10 cellular contexts compared by ENCODE assay signal in genomic region chr7:158811894-158812293, GRCh38. TPM values are rescaled to one million over a fixed set of nuclear protein-coding genes. Genes with fewer than 3 reads are reported as not detected.
A peak's percentile ranks its signal among the peaks of the same experiment; 100 is the strongest.
DNase-seq lines count a peak whose midpoint lies in the region; ATAC-seq and TF ChIP-seq lines count a peak whose summit lies in the region.
"Had no signal": no experiment of that assay in that cellular context is flagged by ENCODE, and none has a peak within 500 bp of the region (broad histone marks: within the 10 kb centered on the region; RNA-seq: fewer than 3 reads in every experiment).

No MANE protein-coding gene starts in this region.

- H4K91ac ChIP-seq in H9 (ENCODE audit: insufficient read length, low read depth, low read length): no peak overlapping the region

- peaks cover 1 to 3% of the 10 kb centered on the region in 2 experiments; a peak in 2 of 5 replicates for H3K9me3 Mint-ChIP-seq in H9
- no peaks in the 10 kb centered on the region for H3K9me3 Mint-ChIP-seq in activated naive CD4-positive, alpha-beta T cell treated with anti-CD3 and anti-CD28 coated beads, Interleukin-2, amount 50 U/mL, for 72 hours
- H3K9me3 Mint-ChIP-seq: brain had no signal

- H3K79me1 ChIP-seq in H9 (ENCODE audit: insufficient read depth, low read depth, low read length, poor library complexity, severe bottlenecking): no peaks in the 10 kb centered on the region

- no peak overlapping the region for H3K4me3 Mint-ChIP-seq in H9
- H3K4me3 Mint-ChIP-seq: brain had no signal

- no peak overlapping the region for H3K4me2 ChIP-seq in H9 (ENCODE audit: insufficient read depth, insufficient read length, low read length)
- H3K4me2 ChIP-seq in hepatocyte: peak overlapping the region; percentile 62

- H3K56ac ChIP-seq in H9 (ENCODE audit: insufficient read length, low read depth, low read length): no peak overlapping the region

- TF ChIP-seq CTCF in H9 (conservative IDR thresholded peaks at IDR 0.05) (no peak), hepatocyte (IDR thresholded peaks at IDR 0.05; ENCODE audit: poor library complexity) (no peak), spleen (IDR thresholded peaks at IDR 0.05 in 8 of 11, conservative IDR thresholded peaks at IDR 0.05 in 3 of 11) (no peak)

- no peak overlapping the region for H2BK120ac ChIP-seq in H9 (ENCODE audit: low read depth, low read length, poor library complexity, severe bottlenecking)

- no peak overlapping the region for H2BK20ac ChIP-seq in H9 (ENCODE audit: low read depth, low read length, poor library complexity, severe bottlenecking)

- H3K9ac ChIP-seq in H9 (ENCODE audit: extremely low read depth, insufficient read length, low read length): no peak overlapping the region

- H3K27ac ChIP-seq in H9 (ENCODE audit: insufficient read length, low read depth, low read length) (no peak overlapping the region), hepatocyte (peak overlapping the region; percentile 88), spleen (peak overlapping the region in 6 of 8 donors; percentile 19 to 82 (median 49))

- H3K18ac ChIP-seq in H9 (ENCODE audit: insufficient read length, low read depth, low read length): no peak overlapping the region

- no peak overlapping the region for H4K5ac ChIP-seq in H9 (ENCODE audit: insufficient read length, low read depth, low read length)

- H3K4me1 ChIP-seq in H9 (ENCODE audit: insufficient read depth, low read length) (peaks cover 8% of the 10 kb centered on the region), hepatocyte (ENCODE audit: insufficient read depth) (peaks cover 31% of the 10 kb centered on the region), spleen (peaks cover 2 to 82% (median 34%) of the 10 kb centered on the region in 6 donors)

- no peaks in the 10 kb centered on the region for H4K20me1 ChIP-seq in H9 (ENCODE audit: control insufficient read depth, insufficient read depth, insufficient read length)
- H4K20me1 ChIP-seq in hepatocyte (ENCODE audit: insufficient read depth, poor library complexity, severe bottlenecking): peaks cover 5% of the 10 kb centered on the region

- H3K79me2 ChIP-seq in H9 (ENCODE audit: insufficient read depth, low read length) (peaks cover 15% of the 10 kb centered on the region; the same call in 1 of the 2 replicates), hepatocyte (peaks cover 96% of the 10 kb centered on the region)

- no peak for TF ChIP-seq POLR2A in spleen (IDR thresholded peaks at IDR 0.05)

- peak overlapping the region in 2 of 3 experiments; percentile 41 to 93; a peak in 3 of 7 replicates for H3K27ac Mint-ChIP-seq in H9
- peak overlapping the region; percentile 96 to 97 for H3K27ac Mint-ChIP-seq in activated naive CD4-positive, alpha-beta T cell treated with anti-CD3 and anti-CD28 coated beads, Interleukin-2, amount 50 U/mL, for 72 hours

- no peak overlapping the region for H3K23ac ChIP-seq in H9 (ENCODE audit: insufficient read length, low read depth, low read length)

- no peaks in the 10 kb centered on the region for H3K27me3 Mint-ChIP-seq in H9 (ENCODE audit: low read depth)
- H3K27me3 Mint-ChIP-seq: brain had no signal

- H2BK15ac ChIP-seq in H9 (ENCODE audit: low read depth, low read length): no peak overlapping the region

- H3K4me3 ChIP-seq in hepatocyte (no peak overlapping the region), spleen (no peak overlapping the region)

- no peak overlapping the region for H3K4ac ChIP-seq in H9 (ENCODE audit: low read depth, low read length)

- no peaks in the 10 kb centered on the region for H3K23me2 ChIP-seq in H9 (ENCODE audit: insufficient read length, low read depth, low read length, poor library complexity, severe bottlenecking)

- H3K36me3 Mint-ChIP-seq in H9 (ENCODE audit: insufficient read depth in 1 of 3, low read depth in 3 of 3): peaks cover 15 to 33% (median 16%) of the 10 kb centered on the region in 3 experiments
- peaks cover 0 to 59% of the 10 kb centered on the region in 2 donors for H3K36me3 Mint-ChIP-seq in activated naive CD4-positive, alpha-beta T cell treated with anti-CD3 and anti-CD28 coated beads, Interleukin-2, amount 50 U/mL, for 72 hours

- DNase-seq in H9 (no peak), hepatocyte (ENCODE audit: low spot score) (peak; percentile 35), spleen (no peak), DMS 273 (lab: John Stamatoyannopoulos, UW; ENCODE audit: unreplicated experiment) (no peak), CD1c-positive myeloid dendritic cell (ENCODE audit: extremely low spot score) (no peak), GOT3 (lab: John Stamatoyannopoulos, UW) (no peak)
- no peak for DNase-seq in activated naive CD4-positive, alpha-beta T cell treated with anti-CD3 and anti-CD28 coated beads, Interleukin-2, amount 50 U/mL, for 72 hours (ENCODE audit: low spot score in 2 of 2)
- no peak for DNase-seq in stimulated activated naive CD4-positive, alpha-beta T cell treated with Interleukin-2 at 50 U/mL for 16 hours (lab: John Stamatoyannopoulos, UW)
- DNase-seq: NCI-H1694 had no signal

- H3K4me1 Mint-ChIP-seq in H9: peaks cover 40 to 43% of the 10 kb centered on the region in 2 experiments

- no peak overlapping the region for H2AK5ac ChIP-seq in H9 (ENCODE audit: insufficient read length, low read length)

- H2AFZ ChIP-seq in H9 (ENCODE audit: low read length) (no peak overlapping the region), hepatocyte (no peak overlapping the region)

- ATAC-seq in activated naive CD4-positive, alpha-beta T cell treated with anti-CD3 and anti-CD28 coated beads, Interleukin-2, amount 50 U/mL, for 72 hours: peak; percentile 7 to 16

- H3K36me3 ChIP-seq in hepatocyte (replicated peaks; ENCODE audit: insufficient read depth, low read depth) (no peaks in the 10 kb centered on the region), spleen (peaks cover 0 to 17% (median 3%) of the 10 kb centered on the region in 6 donors)

- H3K9me3 ChIP-seq in H9 (ENCODE audit: control insufficient read depth, low read depth, low read length) (no peaks in the 10 kb centered on the region), hepatocyte (ENCODE audit: low read depth) (no peaks in the 10 kb centered on the region), spleen (no peaks in the 10 kb centered on the region)

- no peaks in the 10 kb centered on the region for H3K9me2 ChIP-seq in hepatocyte (replicated peaks; ENCODE audit: insufficient read depth)

- no peak overlapping the region for H2BK5ac ChIP-seq in H9 (ENCODE audit: insufficient read length, low read length)

- intact Hi-C loops in spleen (cut with DNase I; ENCODE audit: low total_unique reads): no loop called here

- H3K27me3 ChIP-seq in H9 (ENCODE audit: insufficient read depth, low read length) (no peaks in the 10 kb centered on the region), hepatocyte (no peaks in the 10 kb centered on the region), spleen (replicated peaks in 1 of 7) (no peaks in the 10 kb centered on the region)

- no peak overlapping the region for H4K8ac ChIP-seq in H9 (replicated peaks; ENCODE audit: insufficient read length, low read depth, low read length)

- H3K14ac ChIP-seq in H9 (ENCODE audit: insufficient read depth, low read length): peak overlapping the region; percentile 52; the same call in 1 of the 2 replicates

- H3T11ph ChIP-seq in H9 (ENCODE audit: low read length): no peak overlapping the region

- WGBS in H9 (ENCODE audit: extremely low coverage, insufficient read length, low lambda C conversion rate): no CpG with 5 or more reads among the region's 5 CpGs
- WGBS in hepatocyte (ENCODE audit: low lambda C conversion rate, missing lambda C conversion rate): 76% methylated on average over 5 of the region's 5 CpGs
- WGBS in spleen, 5 donors: 63 to 74% (median 64%) methylated on average over 5 of the region's 5 CpGs

- H2BK12ac ChIP-seq in H9 (ENCODE audit: insufficient read length, low read depth, low read length): no peak overlapping the region

RNA-seq across cellular contexts. Expression of gene ESYT2, which starts 17.4 kb away (rescaled TPM):
- total RNA-seq in H9 (2021) (36.7 and 39.0 TPM in 2 replicates), hepatocyte (59.6 and 61.2 TPM in 2 replicates), spleen (10 to 100 TPM; 37.1 to 61.0 (median 47.2) TPM)
- 10 to 100 TPM; 54.4 to 73.3 TPM for total RNA-seq in activated naive CD4-positive, alpha-beta T cell treated with anti-CD3 and anti-CD28 coated beads, Interleukin-2, amount 50 U/mL, for 72 hours
- polyA plus RNA-seq in hepatocyte (29.4 and 33.4 TPM in 2 replicates), spleen (10 to 100 TPM in 2 of 3 donors, 1 to 10 TPM in 1; 6.6 to 10.3 (median 10.0) TPM)

RNA-seq across cellular contexts. Expression of gene DYNC2I1, which starts 44.5 kb away (rescaled TPM):
- total RNA-seq in H9 (2021) (11.5 and 13.2 TPM in 2 replicates), hepatocyte (8.0 and 11.2 TPM in 2 replicates), spleen (10 to 100 TPM; 14.9 to 21.7 (median 17.8) TPM)
- 10 to 100 TPM; 12.0 to 16.9 TPM for total RNA-seq in activated naive CD4-positive, alpha-beta T cell treated with anti-CD3 and anti-CD28 coated beads, Interleukin-2, amount 50 U/mL, for 72 hours
- polyA plus RNA-seq in hepatocyte (31.9 and 54.0 TPM in 2 replicates), spleen (1 to 10 TPM; 3.7 to 8.6 (median 8.0) TPM)
